ENCODE assay signal across 1 cellular context in genomic region chr22:24580276-24580675, GRCh38.
TF ChIP-seq lines count a peak whose summit lies in the region.

No MANE protein-coding gene starts in this region.

TF ChIP-seq in SK-N-SH, 30 proteins besides CTCF, POLR2A, EP300 and RAD21 (continued from another document):
- TF ChIP-seq PBX3 (IDR thresholded peaks at IDR 0.05), result peak; percentile 49
- TF ChIP-seq FOSL2 (IDR thresholded peaks at IDR 0.05; ENCODE audit: borderline replicate concordance, low read depth), result peak; percentile 29; the same call in 1 of the 2 replicates
- TF ChIP-seq TEAD4 (IDR thresholded peaks at IDR 0.05; ENCODE audit: borderline replicate concordance, insufficient read depth), result no peak
